Comparison of ENCODE assay signal across 18 cellular contexts in the genomic region with DNA sequence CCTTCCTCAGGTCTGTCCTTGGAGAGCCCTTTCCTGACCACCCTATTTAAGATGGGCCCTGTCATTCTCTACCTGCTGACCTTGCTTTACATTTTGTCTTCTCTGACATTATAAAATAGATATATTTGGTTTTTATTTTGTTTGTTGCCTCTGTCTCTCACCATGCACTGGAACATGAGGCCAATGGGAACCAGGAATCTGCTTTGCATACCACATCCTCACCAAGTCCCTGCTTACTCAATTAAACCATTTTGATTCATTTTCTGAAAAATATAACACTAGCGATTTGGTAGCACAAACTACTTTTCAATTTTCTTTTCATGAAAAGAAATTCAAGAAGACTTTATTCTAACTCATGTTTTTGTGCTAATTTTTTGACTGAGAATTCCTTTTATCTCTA. TPM values are rescaled to one million over a fixed set of nuclear protein-coding genes. Genes with fewer than 3 reads are reported as not detected.
DNase-seq lines count a peak whose midpoint lies in the region; ATAC-seq lines count a peak whose summit lies in the region.
"Had no signal": no experiment of that assay in that cellular context is flagged by ENCODE, and none has a peak within 500 bp of the region (broad histone marks: within the 10 kb centered on the region; RNA-seq: fewer than 3 reads in every experiment).

No MANE protein-coding gene starts in this region.

- H3K9me3 Mint-ChIP-seq in activated naive CD4-positive, alpha-beta T cell treated with anti-CD3 and anti-CD28 coated beads for 36 hours, result no peaks in the 10 kb centered on the region

- H3K27ac Mint-ChIP-seq in activated naive CD4-positive, alpha-beta T cell treated with anti-CD3 and anti-CD28 coated beads for 36 hours, result no peak overlapping the region
- H3K27ac Mint-ChIP-seq: T-helper 17 cell had no signal

- H3K4me3 Mint-ChIP-seq in activated naive CD4-positive, alpha-beta T cell treated with anti-CD3 and anti-CD28 coated beads for 36 hours, result no peak overlapping the region
- H3K4me3 Mint-ChIP-seq: T-helper 17 cell had no signal

- ATAC-seq in GM21717 (IDR thresholded peaks at IDR 0.05; ENCODE audit: unreplicated experiment), result peak; percentile 81
- peak; percentile 70 for ATAC-seq in HG03432 (IDR thresholded peaks at IDR 0.05; ENCODE audit: unreplicated experiment)
- ATAC-seq in stimulated activated naive CD8-positive, alpha-beta T cell treated with anti-CD3 and anti-CD28 coated beads, Interleukin-15, Interleukin-2, amounts not matched to agents 100 U/mL and 50 U/mL, for 24 hours, result peak; percentile 61
- no peak for ATAC-seq in HG03439 (IDR thresholded peaks at IDR 0.05; ENCODE audit: unreplicated experiment)
- ATAC-seq: pancreas, T-helper 17 cell had no signal

- DNase-seq in activated naive CD4-positive, alpha-beta T cell treated with anti-CD3 and anti-CD28 coated beads for 36 hours, result peak; percentile 24
- DNase-seq in activated naive CD4-positive, alpha-beta T cell treated with Interleukin-2 at 50 U/mL for 16 hours, result no peak
- DNase-seq in stimulated activated naive CD8-positive, alpha-beta T cell treated with anti-CD3 and anti-CD28 coated beads, Interleukin-15, Interleukin-2, amounts not matched to agents 100 U/mL and 50 U/mL, for 24 hours, result no peak
- DNase-seq in activated CD4-positive, CD25-positive, alpha-beta regulatory T cell (lab: John Stamatoyannopoulos, UW), result no peak
- DNase-seq in RPMI8226, result no peak
- DNase-seq: activated CD4-positive, alpha-beta T cell treated with anti-CD3 and anti-CD28 coated beads, Interleukin-2, amount 50 U/mL, for 1 hour; COR-L47; dorsolateral prefrontal cortex; GDM1; MM.1S; NCI-H2029 treated with DMSO at 0.1 percent for 48 hours; NCI-H774; pancreas; small intestine; T-helper 17 cell had no signal

- H3K4me1 Mint-ChIP-seq in activated naive CD4-positive, alpha-beta T cell treated with anti-CD3 and anti-CD28 coated beads for 36 hours (ENCODE audit: low read depth), result peaks cover 3% of the 10 kb centered on the region
- H3K4me1 Mint-ChIP-seq: T-helper 17 cell had no signal

- CTCF ChIA-PET in activated naive CD4-positive, alpha-beta T cell treated with anti-CD3 and anti-CD28 coated beads for 36 hours (lab: Charles Lee), result no interaction called here

- peaks cover 14% of the 10 kb centered on the region for H3K27me3 Mint-ChIP-seq in activated naive CD4-positive, alpha-beta T cell treated with anti-CD3 and anti-CD28 coated beads for 36 hours (ENCODE audit: low read depth)

- intact Hi-C loops in activated naive CD4-positive, alpha-beta T cell treated with anti-CD3 and anti-CD28 coated beads for 36 hours (cut with micrococcal nuclease), result loop anchor here (1.0 to 10.0 kb wide), 2 partner anchors 51 to 192 kb away; a partner anchor contains a TSS

- no peaks in the 10 kb centered on the region for H3K36me3 Mint-ChIP-seq in activated naive CD4-positive, alpha-beta T cell treated with anti-CD3 and anti-CD28 coated beads for 36 hours (ENCODE audit: low read depth)

RNA-seq across cellular contexts. Expression of a gene that starts 32.8 kb away (rescaled TPM):
- not detected for total RNA-seq in activated naive CD4-positive, alpha-beta T cell treated with anti-CD3 and anti-CD28 coated beads for 36 hours
- total RNA-seq: T-helper 17 cell had no signal
